Comparison of ENCODE assay signal across 1 cellular context in genomic region chr4:122819708-122820449, GRCh38.
A peak's percentile ranks its signal among the peaks of the same experiment; 100 is the strongest.
TF ChIP-seq lines count a peak whose summit lies in the region.

No MANE protein-coding gene starts in this region.

TF ChIP-seq in HepG2, 621 proteins besides CTCF, POLR2A, EP300 and RAD21 (continued from another document):
- TF ChIP-seq FOSL2 (CRISPR knock-in tag; IDR thresholded peaks at IDR 0.05) (peak; percentile 44; the same call in 1 of the 2 replicates), TOE1 (CRISPR knock-in tag; IDR thresholded peaks at IDR 0.05) (no peak), STAG1 (CRISPR knock-in tag; IDR thresholded peaks at IDR 0.05) (no peak), TEAD2 (CRISPR knock-in tag; IDR thresholded peaks at IDR 0.05) (no peak), SCMH1 (CRISPR knock-in tag; IDR thresholded peaks at IDR 0.05; ENCODE audit: borderline replicate concordance) (no peak)
